In genomic region chr7:30647589-30647988, GRCh38 we compare ENCODE assay signal across 27 cellular contexts. TPM values are rescaled to one million over a fixed set of nuclear protein-coding genes. Genes with fewer than 3 reads are reported as not detected.
DNase-seq lines count a peak whose midpoint lies in the region; ATAC-seq, FAIRE-seq and TF ChIP-seq lines count a peak whose summit lies in the region.
"Had no signal": no experiment of that assay in that cellular context is flagged by ENCODE, and none has a peak within 500 bp of the region (broad histone marks: within the 10 kb centered on the region; RNA-seq: fewer than 3 reads in every experiment).

No MANE protein-coding gene starts in this region.

- no peak for TF ChIP-seq RAD21 in H1 (IDR thresholded peaks at IDR 0.05 in 1 of 2, conservative IDR thresholded peaks at IDR 0.05 in 1 of 2; ENCODE audit: low read depth in 2 of 2, low read length in 2 of 2)

- H2BK5ac ChIP-seq in H1 (ENCODE audit: low read depth, low read length) = no peak overlapping the region

- no peak for TF ChIP-seq POLR2A in H1 (IDR thresholded peaks at IDR 0.05; ENCODE audit: control extremely low read depth in 1 of 2, low read depth in 2 of 2, low read length in 2 of 2)
- TF ChIP-seq POLR2A in transverse colon (IDR thresholded peaks at IDR 0.05) = no peak

- no peaks in the 10 kb centered on the region for H3K4me1 ChIP-seq in Panc1 (ENCODE audit: control insufficient read depth, insufficient read depth, low read length)
- peaks cover 2 to 7% (median 4%) of the 10 kb centered on the region in 4 experiments; a peak in 6 of 7 replicates for H3K4me1 ChIP-seq in H1 (replicated peaks in 1 of 4; ENCODE audit: control insufficient read depth in 3 of 4, insufficient read depth in 4 of 4, low read length in 3 of 4)
- H3K4me1 ChIP-seq in transverse colon = no peaks in the 10 kb centered on the region
- H3K4me1 ChIP-seq: left ventricle myocardium inferior, thyroid gland had no signal

- intact Hi-C loops in Panc1 (cut with micrococcal nuclease; ENCODE audit: unreplicated experiment) (no loop called here), transverse colon (cut with DNase I; ENCODE audit: low total_unique reads) (no loop called here)

- peak overlapping the region; percentile 21 for H3K27ac ChIP-seq in AG04450 (ENCODE audit: low read depth, low read length)
- H3K27ac ChIP-seq in Panc1 (ENCODE audit: low read length) = no peak overlapping the region
- H3K27ac ChIP-seq in H1 (ENCODE audit: low read depth, low read length) = no peak overlapping the region
- no peak overlapping the region for H3K27ac ChIP-seq in transverse colon
- H3K27ac ChIP-seq: left ventricle myocardium inferior, thyroid gland had no signal

- CTCF ChIA-PET in AG04450 (lab: Charles Lee) = interaction anchor here (1.6 kb wide), 1 partner anchor 93 kb away, joined by 5 read pairs; no protein-coding TSS in a partner anchor
- CTCF ChIA-PET in Panc1 (lab: Charles Lee) = no interaction called here
- CTCF ChIA-PET in H1 (lab: Charles Lee; ENCODE audit: partially characterized antibody) = interaction anchor here (0.9 to 1.4 kb wide), 4 partner anchors 27 to 93 kb away, joined by 3 to 4 read pairs (median 3); no protein-coding TSS in a partner anchor

- POLR2A ChIA-PET in AG04450 (lab: Yijun Ruan, JAX) = no interaction called here
- POLR2A ChIA-PET in Panc1 (lab: Charles Lee) = no interaction called here
- POLR2A ChIA-PET in H1 (lab: Charles Lee; ENCODE audit: partially characterized antibody) = interaction anchor here (1.0 to 1.7 kb wide), 4 partner anchors 13 to 21 kb away, joined by 3 to 5 read pairs (median 3); no protein-coding TSS in a partner anchor

- H3K9me3 ChIP-seq in AG04450 (ENCODE audit: control insufficient read depth, insufficient read depth, low read length) (no peaks in the 10 kb centered on the region), Panc1 (ENCODE audit: control insufficient read depth, insufficient read depth, low read depth, low read length) (no peaks in the 10 kb centered on the region), H1 (ENCODE audit: insufficient read depth in 2 of 2, low read depth in 1 of 2, low read length in 1 of 2) (no peaks in the 10 kb centered on the region), transverse colon (no peaks in the 10 kb centered on the region)
- H3K9me3 ChIP-seq: left ventricle myocardium inferior, thyroid gland had no signal

- TF ChIP-seq EP300 in H1 (IDR thresholded peaks at IDR 0.05; ENCODE audit: borderline replicate concordance in 1 of 2, low read depth in 2 of 2, low read length in 2 of 2) = no peak
- TF ChIP-seq EP300 in transverse colon (IDR thresholded peaks at IDR 0.05; ENCODE audit: low read depth) = no peak

- H3K27me3 ChIP-seq in AG04450 (ENCODE audit: control insufficient read depth, insufficient read depth, low read length) = no peaks in the 10 kb centered on the region
- H3K27me3 ChIP-seq in Panc1 (ENCODE audit: control insufficient read depth, insufficient read depth, low read length) = no peaks in the 10 kb centered on the region
- no peaks in the 10 kb centered on the region for H3K27me3 ChIP-seq in H1 (replicated peaks in 1 of 4; ENCODE audit: control insufficient read depth in 3 of 4, extremely low read depth in 1 of 4, insufficient read depth in 3 of 4, low read length in 3 of 4)
- no peaks in the 10 kb centered on the region for H3K27me3 ChIP-seq in transverse colon
- H3K27me3 ChIP-seq: thyroid gland had no signal

- no peaks in the 10 kb centered on the region; the same call in 1 of the 2 replicates for H3K36me3 ChIP-seq in Panc1 (ENCODE audit: control insufficient read depth, insufficient read depth, low read length)
- peaks cover 0 to 9% (median 2%) of the 10 kb centered on the region in 4 experiments; a peak in 3 of 8 replicates for H3K36me3 ChIP-seq in H1 (ENCODE audit: control insufficient read depth in 2 of 4, insufficient read depth in 4 of 4, low read length in 3 of 4)
- H3K36me3 ChIP-seq in transverse colon = no peaks in the 10 kb centered on the region
- H3K36me3 ChIP-seq: thyroid gland had no signal

- no peak overlapping the region for H2AK5ac ChIP-seq in H1 (ENCODE audit: low read depth, low read length)

- H4K20me1 ChIP-seq in H1 (replicated peaks in 1 of 2; ENCODE audit: control insufficient read depth in 1 of 2, insufficient read depth in 2 of 2, low read length in 2 of 2) = peaks cover 8 to 9% of the 10 kb centered on the region in 2 experiments

- no peak overlapping the region for H3K9ac ChIP-seq in H1 (replicated peaks in 1 of 4; ENCODE audit: extremely low read depth in 1 of 4, low read depth in 3 of 4, low read length in 3 of 4)

- H3K79me1 ChIP-seq in H1 (ENCODE audit: low read depth, low read length) = peaks cover 2% of the 10 kb centered on the region; the same call in 1 of the 2 replicates

- H2BK15ac ChIP-seq in H1 (ENCODE audit: low read length) = no peak overlapping the region

- no peak overlapping the region for H2AFZ ChIP-seq in H1 (ENCODE audit: low read length)

- no peak overlapping the region; the same call in 1 of the 2 replicates for H4K8ac ChIP-seq in H1 (ENCODE audit: extremely low read depth, insufficient read depth, low read length)

- H3K4me3 ChIP-seq in AG04450 (ENCODE audit: low read depth, low read length) (no peak overlapping the region), Panc1 (ENCODE audit: low read depth in 2 of 2, low read length in 2 of 2) (no peak overlapping the region), H1 (ENCODE audit: extremely low read depth in 1 of 4, insufficient read depth in 2 of 4, low read depth in 3 of 4, low read length in 4 of 4) (no peak overlapping the region), transverse colon (no peak overlapping the region)
- H3K4me3 ChIP-seq: GM12878, left ventricle myocardium inferior, thyroid gland had no signal

- DNase-seq in NCI-H345 (lab: John Stamatoyannopoulos, UW) (peak; percentile 3), NCI-H345 treated with DMSO at 0.1 percent for 48 hours (lab: John Stamatoyannopoulos, UW; ENCODE audit: unreplicated experiment) (no peak), AG04450 (ENCODE audit: low read depth, low spot score) (no peak), Panc1 (ENCODE audit: low read depth, low spot score) (no peak), H1 (ENCODE audit: low read depth in 1 of 2, low spot score in 2 of 2) (peak in 1 of 2 experiments; percentile 33), RKO (ENCODE audit: low spot score) (no peak), transverse colon (no peak)
- DNase-seq: activated CD4-positive, alpha-beta T cell treated with anti-CD3 and anti-CD28 coated beads, Interleukin-2, amount 50 U/mL, for 4 hours; activated gamma-delta T cell; activated T-cell treated with anti-CD3 and anti-CD28 coated beads for 4 hours; AML-193; CD4-positive, alpha-beta T cell; cerebellar nuclear complex; left ventricle myocardium inferior; mesendoderm; NCI-H1048; NCI-H187; NCI-H2171; stimulated activated CD4-positive, alpha-beta T cell treated with anti-CD3 and anti-CD28 coated beads, Interleukin-15, amount 100 ng/mL, for 24 hours; stimulated activated naive CD4-positive, alpha-beta T cell; thyroid gland had no signal

- H3K14ac ChIP-seq in H1 (ENCODE audit: insufficient read length) = no peak overlapping the region

- H3K79me2 ChIP-seq in H1 (ENCODE audit: control insufficient read depth in 1 of 2, insufficient read depth in 2 of 2, low read length in 2 of 2) = peaks cover 0 to 15% of the 10 kb centered on the region in 2 experiments; a peak in 2 of 4 replicates

- H3K23me2 ChIP-seq in H1 (ENCODE audit: low read depth, low read length) = no peaks in the 10 kb centered on the region; the same call in 1 of the 2 replicates

- H3K4me2 ChIP-seq in H1 (ENCODE audit: insufficient read depth in 1 of 2, low read depth in 2 of 2, low read length in 2 of 2) = no peak overlapping the region

- H2BK120ac ChIP-seq in H1 (replicated peaks; ENCODE audit: low read depth, low read length) = no peak overlapping the region

- no peak overlapping the region for H4K5ac ChIP-seq in H1 (ENCODE audit: insufficient read length, low read depth, low read length)

- H3K56ac ChIP-seq in H1 (replicated peaks; ENCODE audit: insufficient read length, low read depth, low read length) = peak overlapping the region; percentile 54

- H3K4ac ChIP-seq in H1 (replicated peaks; ENCODE audit: insufficient read length, low read depth, low read length) = no peak overlapping the region

- H4K91ac ChIP-seq in H1 (replicated peaks; ENCODE audit: insufficient read length, low read length) = no peak overlapping the region

- H3K18ac ChIP-seq in H1 (ENCODE audit: extremely low read depth, low read length) = no peak overlapping the region

- FAIRE-seq in H1 (lab: Jason Lieb, UNC) = no peak
- FAIRE-seq: D721Med, endothelial cell of umbilical vein, GM12878 had no signal

- in situ Hi-C loops in Panc1 (cut with HindIII; ENCODE audit: low pct_unique_long_range_greater_than_20kb, low sequenced_read_pairs) (no loop called here), transverse colon (cut with MboI; ENCODE audit: low pct_ligation_motif_present in 1 of 4, low pct_unique_long_range_greater_than_20kb in 1 of 4, low sequenced_read_pairs in 3 of 4) (no loop called here)

- no peak for TF ChIP-seq CTCF in AG04450 (IDR thresholded peaks at IDR 0.05; ENCODE audit: low read depth, low read length)
- no peak for TF ChIP-seq CTCF in Panc1 (IDR thresholded peaks at IDR 0.05)
- TF ChIP-seq CTCF in H1 (IDR thresholded peaks at IDR 0.05; ENCODE audit: control extremely low read depth in 1 of 3, insufficient read depth in 1 of 3, low read depth in 1 of 3, low read length in 3 of 3) = no peak
- no peak for TF ChIP-seq CTCF in transverse colon (IDR thresholded peaks at IDR 0.05)

- WGBS in H1 (ENCODE audit: extremely low coverage in 1 of 2, insufficient coverage in 1 of 2, insufficient read length in 1 of 2, insufficient replicate concordance in 2 of 2, low coverage in 1 of 2, low lambda C conversion rate in 2 of 2, missing lambda C conversion rate in 1 of 2), 2 experiments = 94% methylated on average over 5 of the region's 5 CpGs; no CpG with 5 or more reads in 1 of the 2 experiments
- WGBS in transverse colon (ENCODE audit: low coverage in 1 of 2), 2 donors = 95% methylated on average over 5 of the region's 5 CpGs; no CpG with 5 or more reads in 1 of the 2 donors

- H2BK20ac ChIP-seq in H1 (ENCODE audit: low read length) = no peak overlapping the region

- no peak overlapping the region for H2BK12ac ChIP-seq in H1 (ENCODE audit: low read depth, low read length)

- H3K23ac ChIP-seq in H1 (ENCODE audit: insufficient read length) = no peak overlapping the region

- BruUV-seq in Panc1 (replicated peaks; lab: Mats Ljungman, UMichigan) = no TSS peak

- ATAC-seq in Panc1 = peak; percentile 47
- ATAC-seq in GM21515 (IDR thresholded peaks at IDR 0.05; ENCODE audit: unreplicated experiment) = no peak
- ATAC-seq: GM12878 had no signal

RNA-seq across cellular contexts. Expression of gene CRHR2, which starts 34.7 kb away (rescaled TPM):
- not detected in 2 replicates for polyA plus RNA-seq in AG04450 (2011; rRNA removed)
- not detected in 2 replicates for polyA minus RNA-seq in AG04450 (2011; rRNA and poly(A)+ RNA removed)
- not detected for total RNA-seq in Panc1 (2021; ENCODE audit: unreplicated experiment)
- not detected for polyA plus RNA-seq in Panc1 (2012; ENCODE audit: insufficient read length)
- total RNA-seq in H1 (2021; fragmentation: NEBNext Ultra II Directional; extraction: Animal tissue kit (Norgen Biotek cat#: 25700)) = 0.19 and 0.37 TPM in 2 replicates
- 0.99 and 1.3 TPM in 2 replicates for polyA plus RNA-seq in H1 (2011; rRNA removed)
- 0.79 TPM for polyA plus RNA-seq in H1 (2011; cell fraction: cytosol; rRNA removed)
- 2.5 TPM for polyA plus RNA-seq in H1 (2011; cell fraction: nucleus; rRNA removed)
- 0.66 to 0.97 TPM (median 0.72 TPM) in 4 replicates for polyA plus RNA-seq in H1 (2012, experiment 1 of 2)
- polyA plus RNA-seq in H1 (2012, experiment 2 of 2) = 0.47 TPM
- polyA plus RNA-seq in H1 (2013, experiment 1 of 2) = 0.39 TPM
- 0.37 TPM for polyA plus RNA-seq in H1 (2013, experiment 2 of 2)
- 0.35 and 1.8 TPM in 2 replicates for polyA minus RNA-seq in H1 (2011; rRNA and poly(A)+ RNA removed)
- 0.37 TPM for polyA minus RNA-seq in H1 (2011; cell fraction: cytosol; rRNA and poly(A)+ RNA removed)
- polyA minus RNA-seq in H1 (2011; cell fraction: nucleus; rRNA and poly(A)+ RNA removed) = 0.40 TPM
- not detected for total RNA-seq in transverse colon
- total RNA-seq: A172; CD4-positive, alpha-beta T cell; endothelial cell of umbilical vein; GM12878; progenitor cell of endocrine pancreas had no signal
- polyA plus RNA-seq: endothelial cell of umbilical vein, GM12878 had no signal

RNA-seq across cellular contexts. Expression of gene GARS1, which starts 52.9 kb away (rescaled TPM):
- polyA plus RNA-seq in AG04450 (2011; rRNA removed) (749 and 829 TPM in 2 replicates), H1 (2011; rRNA removed) (387 and 476 TPM in 2 replicates)
- 802 and 930 TPM in 2 replicates for polyA minus RNA-seq in AG04450 (2011; rRNA and poly(A)+ RNA removed)
- total RNA-seq in Panc1 (2021; ENCODE audit: unreplicated experiment) (271 TPM), transverse colon (10 to 100 TPM; 20.6 to 69.4 (median 34.5) TPM)
- 435 TPM for polyA plus RNA-seq in Panc1 (2012; ENCODE audit: insufficient read length)
- total RNA-seq in H1 (2021; fragmentation: NEBNext Ultra II Directional; extraction: Animal tissue kit (Norgen Biotek cat#: 25700)) = 247 and 270 TPM in 2 replicates
- 366 TPM for polyA plus RNA-seq in H1 (2011; cell fraction: cytosol; rRNA removed)
- polyA plus RNA-seq in H1 (2011; cell fraction: nucleus; rRNA removed) = 441 TPM
- 220 to 267 TPM (median 246 TPM) in 4 replicates for polyA plus RNA-seq in H1 (2012, experiment 1 of 2)
- 41.7 TPM for polyA plus RNA-seq in H1 (2012, experiment 2 of 2)
- 220 TPM for polyA plus RNA-seq in H1 (2013, experiment 1 of 2)
- 214 TPM for polyA plus RNA-seq in H1 (2013, experiment 2 of 2)
- 477 and 569 TPM in 2 replicates for polyA minus RNA-seq in H1 (2011; rRNA and poly(A)+ RNA removed)
- 278 TPM for polyA minus RNA-seq in H1 (2011; cell fraction: cytosol; rRNA and poly(A)+ RNA removed)
- polyA minus RNA-seq in H1 (2011; cell fraction: nucleus; rRNA and poly(A)+ RNA removed) = 382 TPM
